Comparison of ENCODE assay signal across 1 cellular context in the genomic region with DNA sequence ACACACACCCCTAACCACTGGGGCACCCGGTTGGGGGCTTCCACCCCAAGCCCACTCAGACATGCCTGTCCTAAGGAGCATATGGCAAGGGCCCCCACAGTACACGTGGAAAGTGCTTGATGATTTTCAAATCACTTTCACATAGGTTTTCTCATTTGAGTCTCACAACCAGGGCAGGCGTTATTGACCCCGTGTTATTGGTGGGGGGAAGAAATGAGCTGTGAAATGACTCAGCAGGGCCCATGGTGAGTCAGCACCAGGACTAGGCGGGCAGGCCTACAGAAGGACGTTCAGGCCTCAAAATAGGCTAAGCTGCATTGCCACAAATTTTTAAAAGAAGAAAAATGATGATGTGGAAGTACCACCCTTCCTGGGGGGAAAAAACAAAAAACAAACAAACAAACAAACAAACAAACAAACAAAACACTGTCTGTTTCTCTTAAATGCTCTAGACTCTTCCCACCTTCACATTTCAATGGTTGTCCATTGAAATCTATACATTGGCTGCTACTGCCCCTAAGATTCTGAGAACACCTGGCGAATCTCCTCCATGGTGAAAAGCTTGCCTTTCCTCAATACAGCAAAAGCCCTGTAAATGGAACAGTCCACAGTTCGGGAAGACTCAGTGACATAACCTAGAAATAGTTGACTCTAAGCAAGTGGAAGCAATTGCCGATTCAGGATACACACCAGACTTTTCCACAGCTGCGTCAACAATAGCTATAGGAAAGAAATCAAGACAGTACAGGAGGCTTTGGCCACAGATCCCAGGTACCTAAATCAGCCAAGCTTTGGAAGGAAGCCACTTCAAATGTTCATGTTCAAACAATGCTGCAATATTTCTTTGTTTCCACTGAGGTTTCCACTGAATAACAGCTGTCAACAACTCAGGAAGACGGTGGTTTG.
TF ChIP-seq lines count a peak whose summit lies in the region.

No MANE protein-coding gene starts in this region.

TF ChIP-seq in K562, 482 proteins besides CTCF, POLR2A, EP300 and RAD21 (continued from another document and continues in another):
- TF ChIP-seq, protein P1, sequence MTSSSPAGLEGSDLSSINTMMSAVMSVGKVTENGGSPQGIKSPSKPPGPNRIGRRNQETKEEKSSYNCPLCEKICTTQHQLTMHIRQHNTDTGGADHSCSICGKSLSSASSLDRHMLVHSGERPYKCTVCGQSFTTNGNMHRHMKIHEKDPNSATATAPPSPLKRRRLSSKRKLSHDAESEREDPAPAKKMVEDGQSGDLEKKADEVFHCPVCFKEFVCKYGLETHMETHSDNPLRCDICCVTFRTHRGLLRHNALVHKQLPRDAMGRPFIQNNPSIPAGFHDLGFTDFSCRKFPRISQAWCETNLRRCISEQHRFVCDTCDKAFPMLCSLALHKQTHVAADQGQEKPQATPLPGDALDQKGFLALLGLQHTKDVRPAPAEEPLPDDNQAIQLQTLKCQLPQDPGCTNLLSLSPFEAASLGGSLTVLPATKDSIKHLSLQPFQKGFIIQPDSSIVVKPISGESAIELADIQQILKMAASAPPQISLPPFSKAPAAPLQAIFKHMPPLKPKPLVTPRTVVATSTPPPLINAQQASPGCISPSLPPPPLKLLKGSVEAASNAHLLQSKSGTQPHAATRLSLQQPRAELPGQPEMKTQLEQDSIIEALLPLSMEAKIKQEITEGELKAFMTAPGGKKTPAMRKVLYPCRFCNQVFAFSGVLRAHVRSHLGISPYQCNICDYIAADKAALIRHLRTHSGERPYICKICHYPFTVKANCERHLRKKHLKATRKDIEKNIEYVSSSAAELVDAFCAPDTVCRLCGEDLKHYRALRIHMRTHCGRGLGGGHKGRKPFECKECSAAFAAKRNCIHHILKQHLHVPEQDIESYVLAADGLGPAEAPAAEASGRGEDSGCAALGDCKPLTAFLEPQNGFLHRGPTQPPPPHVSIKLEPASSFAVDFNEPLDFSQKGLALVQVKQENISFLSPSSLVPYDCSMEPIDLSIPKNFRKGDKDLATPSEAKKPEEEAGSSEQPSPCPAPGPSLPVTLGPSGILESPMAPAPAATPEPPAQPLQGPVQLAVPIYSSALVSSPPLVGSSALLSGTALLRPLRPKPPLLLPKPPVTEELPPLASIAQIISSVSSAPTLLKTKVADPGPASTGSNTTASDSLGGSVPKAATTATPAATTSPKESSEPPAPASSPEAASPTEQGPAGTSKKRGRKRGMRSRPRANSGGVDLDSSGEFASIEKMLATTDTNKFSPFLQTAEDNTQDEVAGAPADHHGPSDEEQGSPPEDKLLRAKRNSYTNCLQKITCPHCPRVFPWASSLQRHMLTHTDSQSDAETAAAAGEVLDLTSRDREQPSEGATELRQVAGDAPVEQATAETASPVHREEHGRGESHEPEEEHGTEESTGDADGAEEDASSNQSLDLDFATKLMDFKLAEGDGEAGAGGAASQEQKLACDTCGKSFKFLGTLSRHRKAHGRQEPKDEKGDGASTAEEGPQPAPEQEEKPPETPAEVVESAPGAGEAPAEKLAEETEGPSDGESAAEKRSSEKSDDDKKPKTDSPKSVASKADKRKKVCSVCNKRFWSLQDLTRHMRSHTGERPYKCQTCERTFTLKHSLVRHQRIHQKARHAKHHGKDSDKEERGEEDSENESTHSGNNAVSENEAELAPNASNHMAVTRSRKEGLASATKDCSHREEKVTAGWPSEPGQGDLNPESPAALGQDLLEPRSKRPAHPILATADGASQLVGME (CRISPR knock-in tag; IDR thresholded peaks at IDR 0.05), result 0 out of 2 replicates have a peak, but pooled peaks have one; percentile 63
- 0 out of 2 replicates have a peak, but pooled peaks have one; percentile 57 for TF ChIP-seq SMARCE1 (IDR thresholded peaks at IDR 0.05)
- TF ChIP-seq TARDBP (IDR thresholded peaks at IDR 0.05), result no peak
- TF ChIP-seq ZNF121 (CRISPR knock-in tag; conservative IDR thresholded peaks at IDR 0.05), result 0 out of 2 replicates have a peak, but pooled peaks have one; percentile 24
- TF ChIP-seq TRIM24 (IDR thresholded peaks at IDR 0.05), result peak in 1 of 2 experiments; percentile 45; a peak in 2 of 4 replicates
- no peak for TF ChIP-seq SMARCB1 (IDR thresholded peaks at IDR 0.05; ENCODE audit: insufficient read length, low read depth)
- TF ChIP-seq, protein P2, sequence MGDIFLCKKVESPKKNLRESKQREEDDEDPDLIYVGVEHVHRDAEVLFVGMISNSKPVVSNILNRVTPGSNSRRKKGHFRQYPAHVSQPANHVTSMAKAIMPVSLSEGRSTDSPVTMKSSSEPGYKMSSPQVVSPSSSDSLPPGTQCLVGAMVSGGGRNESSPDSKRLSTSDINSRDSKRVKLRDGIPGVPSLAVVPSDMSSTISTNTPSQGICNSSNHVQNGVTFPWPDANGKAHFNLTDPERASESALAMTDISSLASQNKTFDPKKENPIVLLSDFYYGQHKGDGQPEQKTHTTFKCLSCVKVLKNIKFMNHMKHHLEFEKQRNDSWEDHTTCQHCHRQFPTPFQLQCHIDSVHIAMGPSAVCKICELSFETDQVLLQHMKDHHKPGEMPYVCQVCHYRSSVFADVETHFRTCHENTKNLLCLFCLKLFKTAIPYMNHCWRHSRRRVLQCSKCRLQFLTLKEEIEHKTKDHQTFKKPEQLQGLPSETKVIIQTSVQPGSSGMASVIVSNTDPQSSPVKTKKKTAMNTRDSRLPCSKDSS (IDR thresholded peaks at IDR 0.05; ENCODE audit: low read depth, partially characterized antibody), result no peak
- TF ChIP-seq, protein P3, sequence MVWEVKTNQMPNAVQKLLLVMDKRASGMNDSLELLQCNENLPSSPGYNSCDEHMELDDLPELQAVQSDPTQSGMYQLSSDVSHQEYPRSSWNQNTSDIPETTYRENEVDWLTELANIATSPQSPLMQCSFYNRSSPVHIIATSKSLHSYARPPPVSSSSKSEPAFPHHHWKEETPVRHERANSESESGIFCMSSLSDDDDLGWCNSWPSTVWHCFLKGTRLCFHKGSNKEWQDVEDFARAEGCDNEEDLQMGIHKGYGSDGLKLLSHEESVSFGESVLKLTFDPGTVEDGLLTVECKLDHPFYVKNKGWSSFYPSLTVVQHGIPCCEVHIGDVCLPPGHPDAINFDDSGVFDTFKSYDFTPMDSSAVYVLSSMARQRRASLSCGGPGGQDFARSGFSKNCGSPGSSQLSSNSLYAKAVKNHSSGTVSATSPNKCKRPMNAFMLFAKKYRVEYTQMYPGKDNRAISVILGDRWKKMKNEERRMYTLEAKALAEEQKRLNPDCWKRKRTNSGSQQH (CRISPR knock-in tag; IDR thresholded peaks at IDR 0.05), result 0 out of 2 replicates have a peak, but pooled peaks have one; percentile 7
- no peak for TF ChIP-seq HCFC1 (IDR thresholded peaks at IDR 0.05; ENCODE audit: low read depth, low read length)
- TF ChIP-seq MAFK (IDR thresholded peaks at IDR 0.05; ENCODE audit: low read length), result peak; percentile 82
- TF ChIP-seq MED1 (CRISPR knock-in tag; IDR thresholded peaks at IDR 0.05; ENCODE audit: borderline replicate concordance), result no peak
- TF ChIP-seq RBM25 (IDR thresholded peaks at IDR 0.05; ENCODE audit: low read depth, low read length, severe bottlenecking), result no peak
- TF ChIP-seq XRCC3 (IDR thresholded peaks at IDR 0.05), result no peak
- peak; percentile 58; the same call in 1 of the 2 replicates for TF ChIP-seq PTRF (tag; IDR thresholded peaks at IDR 0.05)
- no peak; the same call in 1 of the 2 replicates for TF ChIP-seq FOXM1 (IDR thresholded peaks at IDR 0.05; ENCODE audit: low read depth)
- TF ChIP-seq FOXM1 (CRISPR knock-in tag; IDR thresholded peaks at IDR 0.05; ENCODE audit: low read depth), result no peak
- TF ChIP-seq, protein P4, sequence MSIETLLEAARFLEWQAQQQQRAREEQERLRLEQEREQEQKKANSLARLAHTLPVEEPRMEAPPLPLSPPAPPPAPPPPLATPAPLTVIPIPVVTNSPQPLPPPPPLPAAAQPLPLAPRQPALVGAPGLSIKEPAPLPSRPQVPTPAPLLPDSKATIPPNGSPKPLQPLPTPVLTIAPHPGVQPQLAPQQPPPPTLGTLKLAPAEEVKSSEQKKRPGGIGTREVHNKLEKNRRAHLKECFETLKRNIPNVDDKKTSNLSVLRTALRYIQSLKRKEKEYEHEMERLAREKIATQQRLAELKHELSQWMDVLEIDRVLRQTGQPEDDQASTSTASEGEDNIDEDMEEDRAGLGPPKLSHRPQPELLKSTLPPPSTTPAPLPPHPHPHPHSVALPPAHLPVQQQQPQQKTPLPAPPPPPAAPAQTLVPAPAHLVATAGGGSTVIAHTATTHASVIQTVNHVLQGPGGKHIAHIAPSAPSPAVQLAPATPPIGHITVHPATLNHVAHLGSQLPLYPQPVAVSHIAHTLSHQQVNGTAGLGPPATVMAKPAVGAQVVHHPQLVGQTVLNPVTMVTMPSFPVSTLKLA (conservative IDR thresholded peaks at IDR 0.05), result no peak
- TF ChIP-seq, protein P5, sequence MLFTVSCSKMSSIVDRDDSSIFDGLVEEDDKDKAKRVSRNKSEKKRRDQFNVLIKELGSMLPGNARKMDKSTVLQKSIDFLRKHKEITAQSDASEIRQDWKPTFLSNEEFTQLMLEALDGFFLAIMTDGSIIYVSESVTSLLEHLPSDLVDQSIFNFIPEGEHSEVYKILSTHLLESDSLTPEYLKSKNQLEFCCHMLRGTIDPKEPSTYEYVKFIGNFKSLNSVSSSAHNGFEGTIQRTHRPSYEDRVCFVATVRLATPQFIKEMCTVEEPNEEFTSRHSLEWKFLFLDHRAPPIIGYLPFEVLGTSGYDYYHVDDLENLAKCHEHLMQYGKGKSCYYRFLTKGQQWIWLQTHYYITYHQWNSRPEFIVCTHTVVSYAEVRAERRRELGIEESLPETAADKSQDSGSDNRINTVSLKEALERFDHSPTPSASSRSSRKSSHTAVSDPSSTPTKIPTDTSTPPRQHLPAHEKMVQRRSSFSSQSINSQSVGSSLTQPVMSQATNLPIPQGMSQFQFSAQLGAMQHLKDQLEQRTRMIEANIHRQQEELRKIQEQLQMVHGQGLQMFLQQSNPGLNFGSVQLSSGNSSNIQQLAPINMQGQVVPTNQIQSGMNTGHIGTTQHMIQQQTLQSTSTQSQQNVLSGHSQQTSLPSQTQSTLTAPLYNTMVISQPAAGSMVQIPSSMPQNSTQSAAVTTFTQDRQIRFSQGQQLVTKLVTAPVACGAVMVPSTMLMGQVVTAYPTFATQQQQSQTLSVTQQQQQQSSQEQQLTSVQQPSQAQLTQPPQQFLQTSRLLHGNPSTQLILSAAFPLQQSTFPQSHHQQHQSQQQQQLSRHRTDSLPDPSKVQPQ (CRISPR knock-in tag; IDR thresholded peaks at IDR 0.05; ENCODE audit: borderline replicate concordance), result 0 out of 2 replicates have a peak, but pooled peaks have one; percentile 33
- TF ChIP-seq ZNF197 (CRISPR knock-in tag; IDR thresholded peaks at IDR 0.05; ENCODE audit: low read depth), result no peak
- TF ChIP-seq NR2C2 (CRISPR knock-in tag; IDR thresholded peaks at IDR 0.05), result peak; percentile 34; the same call in 1 of the 2 replicates
- peak; percentile 85 for TF ChIP-seq NR2C2 (tag; IDR thresholded peaks at IDR 0.05)
- no peak; the same call in 1 of the 2 replicates for TF ChIP-seq KLF13 (tag; IDR thresholded peaks at IDR 0.05; ENCODE audit: borderline replicate concordance, low read depth)
- TF ChIP-seq, protein P6, sequence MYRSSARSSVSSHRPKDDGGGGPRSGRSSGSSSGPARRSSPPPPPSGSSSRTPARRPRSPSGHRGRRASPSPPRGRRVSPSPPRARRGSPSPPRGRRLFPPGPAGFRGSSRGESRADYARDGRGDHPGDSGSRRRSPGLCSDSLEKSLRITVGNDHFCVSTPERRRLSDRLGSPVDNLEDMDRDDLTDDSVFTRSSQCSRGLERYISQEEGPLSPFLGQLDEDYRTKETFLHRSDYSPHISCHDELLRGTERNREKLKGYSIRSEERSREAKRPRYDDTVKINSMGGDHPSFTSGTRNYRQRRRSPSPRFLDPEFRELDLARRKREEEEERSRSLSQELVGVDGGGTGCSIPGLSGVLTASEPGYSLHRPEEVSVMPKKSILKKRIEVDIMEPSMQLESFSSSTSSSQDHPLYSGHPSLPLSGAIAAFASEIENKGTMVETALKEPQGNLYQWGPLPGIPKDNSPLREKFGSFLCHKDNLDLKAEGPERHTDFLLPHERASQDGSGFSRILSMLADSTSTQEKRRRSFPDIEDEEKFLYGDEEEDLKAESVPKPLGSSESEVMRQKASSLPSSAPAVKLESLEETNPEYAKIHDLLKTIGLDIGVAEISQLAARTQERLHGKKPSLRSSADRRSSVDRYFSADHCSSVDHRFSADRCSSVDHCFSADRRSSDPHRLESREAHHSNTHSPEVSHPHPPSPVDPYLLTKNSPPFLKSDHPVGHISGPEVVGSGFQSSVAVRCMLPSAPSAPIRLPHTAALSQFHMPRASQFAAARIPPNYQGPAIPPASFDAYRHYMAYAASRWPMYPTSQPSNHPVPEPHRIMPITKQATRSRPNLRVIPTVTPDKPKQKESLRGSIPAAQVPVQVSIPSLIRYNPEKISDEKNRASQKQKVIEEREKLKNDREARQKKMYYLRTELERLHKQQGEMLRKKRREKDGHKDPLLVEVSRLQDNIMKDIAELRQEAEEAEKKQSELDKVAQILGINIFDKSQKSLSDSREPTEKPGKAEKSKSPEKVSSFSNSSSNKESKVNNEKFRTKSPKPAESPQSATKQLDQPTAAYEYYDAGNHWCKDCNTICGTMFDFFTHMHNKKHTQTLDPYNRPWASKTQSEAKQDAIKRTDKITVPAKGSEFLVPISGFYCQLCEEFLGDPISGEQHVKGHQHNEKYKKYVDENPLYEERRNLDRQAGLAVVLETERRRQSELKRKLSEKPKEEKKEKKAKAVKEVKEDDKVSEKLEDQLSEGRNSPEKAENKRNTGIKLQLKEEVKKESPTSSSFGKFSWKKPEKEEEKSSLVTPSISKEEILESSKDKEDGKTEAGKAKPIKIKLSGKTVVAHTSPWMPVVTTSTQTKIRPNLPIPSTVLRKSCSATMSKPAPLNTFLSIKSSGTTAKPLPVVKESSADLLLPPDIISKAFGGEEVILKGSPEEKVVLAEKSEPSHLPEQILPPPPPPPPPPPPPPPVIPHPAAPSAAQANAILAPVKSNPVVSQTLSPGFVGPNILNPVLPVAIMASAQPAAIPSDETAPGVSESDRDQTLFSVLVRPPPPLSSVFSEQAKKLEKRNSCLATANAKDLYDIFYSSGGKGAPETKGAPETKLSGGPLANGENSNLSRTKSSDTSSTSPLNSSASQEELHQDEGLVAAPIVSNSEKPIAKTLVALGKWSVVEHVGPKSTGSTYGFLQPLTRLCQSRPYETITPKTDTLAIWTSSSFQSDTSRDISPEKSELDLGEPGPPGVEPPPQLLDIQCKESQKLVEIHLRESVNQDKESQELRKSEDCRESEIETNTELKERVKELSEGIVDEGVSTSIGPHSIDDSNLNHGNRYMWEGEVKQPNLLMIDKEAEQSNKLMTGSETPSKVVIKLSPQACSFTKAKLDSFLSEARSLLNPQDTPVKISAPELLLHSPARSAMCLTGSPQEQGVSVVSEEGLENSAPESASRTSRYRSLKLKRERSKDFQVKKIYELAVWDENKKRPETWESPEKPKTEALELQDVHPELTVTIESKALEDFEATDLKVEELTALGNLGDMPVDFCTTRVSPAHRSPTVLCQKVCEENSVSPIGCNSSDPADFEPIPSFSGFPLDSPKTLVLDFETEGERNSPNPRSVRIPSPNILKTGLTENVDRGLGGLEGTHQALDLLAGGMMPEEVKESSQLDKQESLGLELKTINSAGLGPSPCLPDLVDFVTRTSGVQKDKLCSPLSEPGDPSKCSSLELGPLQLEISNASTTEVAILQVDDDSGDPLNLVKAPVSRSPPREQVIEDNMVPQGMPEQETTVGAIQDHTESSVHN (IDR thresholded peaks at IDR 0.05; ENCODE audit: borderline replicate concordance in 1 of 2, low read depth in 1 of 2), result no peak
- no peak for TF ChIP-seq SAFB2 (IDR thresholded peaks at IDR 0.05; ENCODE audit: borderline replicate concordance, low read depth, low read length, severe bottlenecking)
- TF ChIP-seq, protein P7, sequence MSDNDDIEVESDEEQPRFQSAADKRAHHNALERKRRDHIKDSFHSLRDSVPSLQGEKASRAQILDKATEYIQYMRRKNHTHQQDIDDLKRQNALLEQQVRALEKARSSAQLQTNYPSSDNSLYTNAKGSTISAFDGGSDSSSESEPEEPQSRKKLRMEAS (CRISPR knock-in tag; IDR thresholded peaks at IDR 0.05), result peak; percentile 83
